Comparison of ENCODE assay signal across 20 cellular contexts in genomic region chr1:36761073-36761472, GRCh38.
DNase-seq lines count a peak whose midpoint lies in the region; ATAC-seq, FAIRE-seq and TF ChIP-seq lines count a peak whose summit lies in the region.
"Had no signal": no experiment of that assay in that cellular context is flagged by ENCODE, and none has a peak within 500 bp of the region (broad histone marks: within the 10 kb centered on the region; RNA-seq: fewer than 3 reads in every experiment).

No MANE protein-coding gene starts in this region.

- in situ Hi-C loops in HepG2 (cut with HindIII; ENCODE audit: extremely low pct_ligation_motif_present, low pct_unique_long_range_greater_than_20kb) = no loop called here

- POLR2A ChIA-PET in HepG2 (lab: Yijun Ruan, JAX) = no interaction called here

- 0 out of 2 replicates have a peak, but pooled peaks cover 6% of the 10 kb centered on the region for H3K4me1 ChIP-seq in HepG2 (ENCODE audit: insufficient read depth, low read length)
- no peaks in the 10 kb centered on the region for H3K4me1 ChIP-seq in spleen
- peaks cover 7% of the 10 kb centered on the region; the same call in 1 of the 2 replicates for H3K4me1 ChIP-seq in H9 (ENCODE audit: insufficient read depth, low read length)

- H3K4me2 ChIP-seq in HepG2 (ENCODE audit: low read depth, low read length) (no peak overlapping the region), H9 (ENCODE audit: insufficient read depth, insufficient read length, low read length) (no peak overlapping the region)

- no peak for TF ChIP-seq CTCF in bronchial epithelial cell (IDR thresholded peaks at IDR 0.05; ENCODE audit: insufficient read depth, low read length, severe bottlenecking)
- TF ChIP-seq CTCF in HepG2 (CRISPR knock-in tag; IDR thresholded peaks at IDR 0.05) = no peak
- no peak for TF ChIP-seq CTCF in spleen (IDR thresholded peaks at IDR 0.05 in 8 of 11, conservative IDR thresholded peaks at IDR 0.05 in 3 of 11)
- no peak for TF ChIP-seq CTCF in H9 (conservative IDR thresholded peaks at IDR 0.05)

- H3K4me3 Mint-ChIP-seq in H9 = no peak overlapping the region

- FAIRE-seq in bronchial epithelial cell (lab: Jason Lieb, UNC) (peak; percentile 97), HepG2 (lab: Jason Lieb, UNC) (no peak)
- FAIRE-seq: D721Med, GM12892 had no signal

- H3K9ac ChIP-seq in HepG2 (ENCODE audit: insufficient read depth, low read depth, low read length) (no peak overlapping the region), H9 (ENCODE audit: extremely low read depth, insufficient read length, low read length) (no peak overlapping the region)

- H3K27me3 ChIP-seq in bronchial epithelial cell (ENCODE audit: control insufficient read depth, insufficient read depth, low read length) = no peaks in the 10 kb centered on the region
- no peaks in the 10 kb centered on the region; a peak in 1 of 5 replicates for H3K27me3 ChIP-seq in HepG2 (ENCODE audit: control insufficient read depth in 1 of 2, insufficient read depth in 2 of 2, low read length in 2 of 2)
- peaks cover 0 to 28% (median 0%) of the 10 kb centered on the region in 7 donors for H3K27me3 ChIP-seq in spleen (replicated peaks in 1 of 7)
- no peaks in the 10 kb centered on the region; the same call in 1 of the 2 replicates for H3K27me3 ChIP-seq in H9 (ENCODE audit: insufficient read depth, low read length)

- H2AK5ac ChIP-seq in H9 (ENCODE audit: insufficient read length, low read length) = no peak overlapping the region

- peaks cover 12% of the 10 kb centered on the region for H3K27me3 Mint-ChIP-seq in H9 (ENCODE audit: low read depth)

- H3K27ac ChIP-seq in HepG2 (ENCODE audit: extremely low read length, insufficient read depth, low read length) = no peak overlapping the region
- no peak overlapping the region for H3K27ac ChIP-seq in spleen
- H3K27ac ChIP-seq in H9 (ENCODE audit: insufficient read length, low read depth, low read length) = no peak overlapping the region
- H3K27ac ChIP-seq: 22Rv1, C4-2B had no signal

- TF ChIP-seq RAD21 in HepG2 (CRISPR knock-in tag; IDR thresholded peaks at IDR 0.05) = no peak

- no peak; the same call in 2 of the 3 replicates for ATAC-seq in HepG2
- no peak for ATAC-seq in GM18868 (IDR thresholded peaks at IDR 0.05; ENCODE audit: unreplicated experiment)

- peak; percentile 56 for DNase-seq in NCI-H2029 (lab: John Stamatoyannopoulos, UW)
- DNase-seq in NCI-H2029 treated with DMSO at 0.1 percent for 48 hours (lab: John Stamatoyannopoulos, UW) = no peak
- DNase-seq in bronchial epithelial cell (ENCODE audit: low read depth) = no peak
- peak; percentile 13 for DNase-seq in HepG2 (ENCODE audit: low spot score)
- DNase-seq in spleen = peak; percentile 51
- DNase-seq in RKO (ENCODE audit: low spot score) = no peak
- DNase-seq in H9 = no peak
- DNase-seq: AML-193, H7, MM.1S, NCI-H1092, NCI-H1436 treated with DMSO at 0.1 percent for 48 hours, NCI-H2081, NCI-H82, OCI-M1 had no signal

- H3K14ac ChIP-seq in H9 (ENCODE audit: insufficient read depth, low read length) = no peak overlapping the region

- H3K4me3 ChIP-seq in bronchial epithelial cell (ENCODE audit: low read depth, low read length) (no peak overlapping the region), HepG2 (replicated peaks in 1 of 3; ENCODE audit: insufficient read depth in 1 of 3, low read depth in 2 of 3, low read length in 3 of 3) (no peak overlapping the region), spleen (no peak overlapping the region)

- no TSS peak for BruUV-seq in HepG2 (replicated peaks; lab: Mats Ljungman, UMichigan)

- H4K91ac ChIP-seq in H9 (ENCODE audit: insufficient read length, low read depth, low read length) = no peak overlapping the region

- H3K4me1 Mint-ChIP-seq in H9 = peaks cover 27 to 28% of the 10 kb centered on the region in 2 experiments

- H2BK20ac ChIP-seq in H9 (ENCODE audit: low read depth, low read length, poor library complexity, severe bottlenecking) = no peak overlapping the region

- H3K79me2 ChIP-seq in HepG2 (ENCODE audit: insufficient read depth, low read length) = no peaks in the 10 kb centered on the region
- no peaks in the 10 kb centered on the region for H3K79me2 ChIP-seq in H9 (ENCODE audit: insufficient read depth, low read length)

- intact Hi-C loops in HepG2 (cut with micrococcal nuclease; ENCODE audit: unreplicated experiment) (no loop called here), spleen (cut with DNase I; ENCODE audit: low total_unique reads) (no loop called here)

- no peak overlapping the region for H3K56ac ChIP-seq in H9 (ENCODE audit: insufficient read length, low read depth, low read length)

- no peak overlapping the region for H3K23ac ChIP-seq in H9 (ENCODE audit: insufficient read length, low read depth, low read length)

- no peak overlapping the region for H2BK120ac ChIP-seq in H9 (ENCODE audit: low read depth, low read length, poor library complexity, severe bottlenecking)

- H3K36me3 Mint-ChIP-seq in H9 (ENCODE audit: insufficient read depth in 1 of 3, low read depth in 3 of 3) = no peaks in the 10 kb centered on the region; a peak in 2 of 7 replicates

- no peaks in the 10 kb centered on the region for H4K20me1 ChIP-seq in HepG2 (ENCODE audit: insufficient read depth, low read length)
- H4K20me1 ChIP-seq in H9 (ENCODE audit: control insufficient read depth, insufficient read depth, insufficient read length) = no peaks in the 10 kb centered on the region

- TF ChIP-seq EP300 in HepG2 (IDR thresholded peaks at IDR 0.05; ENCODE audit: low read depth in 2 of 2, low read length in 2 of 2) (no peak), HepG2 (CRISPR knock-in tag; IDR thresholded peaks at IDR 0.05; ENCODE audit: borderline replicate concordance) (no peak)

- H2BK15ac ChIP-seq in H9 (ENCODE audit: low read depth, low read length) = no peak overlapping the region

- H2BK12ac ChIP-seq in H9 (ENCODE audit: insufficient read length, low read depth, low read length) = no peak overlapping the region

- no peak overlapping the region for H2BK5ac ChIP-seq in H9 (ENCODE audit: insufficient read length, low read length)

- H2AFZ ChIP-seq in HepG2 (ENCODE audit: low read length) = no peak overlapping the region
- H2AFZ ChIP-seq in H9 (ENCODE audit: low read length) = no peak overlapping the region

- H3K23me2 ChIP-seq in H9 (ENCODE audit: insufficient read length, low read depth, low read length, poor library complexity, severe bottlenecking) = no peaks in the 10 kb centered on the region

- H4K5ac ChIP-seq in H9 (ENCODE audit: insufficient read length, low read depth, low read length) = no peak overlapping the region

- no peak overlapping the region for H4K8ac ChIP-seq in H9 (replicated peaks; ENCODE audit: insufficient read length, low read depth, low read length)

- H3K79me1 ChIP-seq in H9 (ENCODE audit: insufficient read depth, low read depth, low read length, poor library complexity, severe bottlenecking) = no peaks in the 10 kb centered on the region

- H3T11ph ChIP-seq in H9 (ENCODE audit: low read length) = no peak overlapping the region

- TF ChIP-seq POLR2A in HepG2 (IDR thresholded peaks at IDR 0.05; ENCODE audit: insufficient read depth in 1 of 2, low read depth in 2 of 2, low read length in 2 of 2) (no peak), spleen (IDR thresholded peaks at IDR 0.05) (no peak)

- H3K9me3 Mint-ChIP-seq in H9 = peaks cover 9 to 10% of the 10 kb centered on the region in 2 experiments; a peak in 3 of 5 replicates

- no peak overlapping the region for H3K27ac Mint-ChIP-seq in H9

- H3K18ac ChIP-seq in H9 (ENCODE audit: insufficient read length, low read depth, low read length) = no peak overlapping the region

- H3K4ac ChIP-seq in H9 (ENCODE audit: low read depth, low read length) = no peak overlapping the region

- no peaks in the 10 kb centered on the region for H3K9me3 ChIP-seq in HepG2 (ENCODE audit: low read length)
- H3K9me3 ChIP-seq in spleen = peaks cover 0 to 12% (median 0%) of the 10 kb centered on the region in 8 donors
- H3K9me3 ChIP-seq in H9 (ENCODE audit: control insufficient read depth, low read depth, low read length) = no peaks in the 10 kb centered on the region

- CTCF ChIA-PET in HepG2 (lab: Yijun Ruan, JAX; ENCODE audit: low intra/inter-chr PET ratio, low total read pairs) = no interaction called here

- no peaks in the 10 kb centered on the region for H3K36me3 ChIP-seq in bronchial epithelial cell (ENCODE audit: control insufficient read depth, insufficient read depth, low read length)
- H3K36me3 ChIP-seq in HepG2 (replicated peaks in 1 of 2; ENCODE audit: control insufficient read depth in 1 of 2, insufficient read depth in 2 of 2, low read length in 2 of 2) = no peaks in the 10 kb centered on the region
- H3K36me3 ChIP-seq in spleen = no peaks in the 10 kb centered on the region

TF ChIP-seq in HepG2, 621 proteins besides CTCF, POLR2A, EP300 and RAD21 (continues in another document):
- no peak for TF ChIP-seq IRF1 (CRISPR knock-in tag; IDR thresholded peaks at IDR 0.05; ENCODE audit: low read depth)
- TF ChIP-seq ZGPAT (CRISPR knock-in tag; IDR thresholded peaks at IDR 0.05) = no peak
- peak; percentile 18; the same call in 1 of the 2 replicates for TF ChIP-seq GABPA (IDR thresholded peaks at IDR 0.05; ENCODE audit: low read depth, low read length)
- TF ChIP-seq GABPA (CRISPR knock-in tag; IDR thresholded peaks at IDR 0.05; ENCODE audit: low read depth) = peak; percentile 78
- no peak for TF ChIP-seq YEATS4 (CRISPR knock-in tag; IDR thresholded peaks at IDR 0.05; ENCODE audit: borderline replicate concordance)
- TF ChIP-seq FOXA1 (IDR thresholded peaks at IDR 0.05) = no peak
- 0 out of 2 replicates have a peak, but pooled peaks have one; percentile 18 for TF ChIP-seq FOXA1 (CRISPR knock-in tag; IDR thresholded peaks at IDR 0.05)

Comparison
In these comparisons a context has a peak if more than half of its experiments do, and no peak if none do; other contexts are left out.
1. DNase-seq: peak in NCI-H2029 (single experiment), HepG2 (single experiment) and spleen (single experiment); none in NCI-H2029 treated with DMSO at 0.1 percent for 48 hours (single experiment), bronchial epithelial cell (single experiment), RKO (single experiment) and H9 (single experiment).